ENCODE assay signal across 8 cellular contexts in the genomic region with DNA sequence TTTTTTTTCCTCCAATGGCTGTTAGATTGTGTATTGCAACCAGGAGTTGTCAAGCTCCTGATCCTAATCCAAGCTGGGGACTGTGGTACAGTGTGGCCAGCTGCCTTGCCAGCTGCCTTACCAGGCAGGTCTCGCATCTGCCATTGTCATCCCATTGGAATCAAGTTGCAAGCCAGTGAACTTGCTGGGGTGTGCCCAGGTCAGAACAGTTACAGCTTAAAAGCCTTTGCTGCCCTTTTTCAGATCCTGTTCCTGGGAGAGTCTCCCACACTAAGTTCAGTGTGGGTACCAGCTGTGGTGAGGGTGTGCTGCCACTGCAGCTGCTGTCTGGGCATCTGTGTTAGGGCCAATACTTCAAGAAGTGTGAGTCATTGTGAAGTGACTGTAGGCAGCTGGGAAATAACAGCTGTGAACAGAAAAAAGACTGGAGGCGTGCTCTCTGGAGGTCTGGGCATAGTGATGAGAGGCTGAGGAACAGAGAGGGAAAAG.
A peak's percentile ranks its signal among the peaks of the same experiment; 100 is the strongest.
DNase-seq lines count a peak whose midpoint lies in the region; ATAC-seq and TF ChIP-seq lines count a peak whose summit lies in the region.

No MANE protein-coding gene starts in this region.

- H3K4me3 ChIP-seq in IMR-90 (ENCODE audit: insufficient read depth, low read depth, low read length), result no peak overlapping the region
- no peak overlapping the region for H3K4me3 ChIP-seq in astrocyte of the spinal cord (ENCODE audit: low read depth, low read length)
- no peak overlapping the region for H3K4me3 ChIP-seq in right lobe of liver

- CTCF ChIA-PET in IMR-90 (lab: Yijun Ruan, JAX), result interaction anchor here (0.6 kb wide), 1 partner anchor 49 kb away, joined by 3 read pairs; no protein-coding TSS in a partner anchor

- TF ChIP-seq RAD21 in IMR-90 (IDR thresholded peaks at IDR 0.05; ENCODE audit: low read length), result 0 out of 2 replicates have a peak, but pooled peaks have one; percentile 9

- peaks cover 68% of the 10 kb centered on the region for H4K20me1 ChIP-seq in IMR-90 (ENCODE audit: insufficient read depth, low read length)

- H2BK120ac ChIP-seq in IMR-90 (ENCODE audit: low read depth, low read length), result no peak overlapping the region

- H2AK5ac ChIP-seq in IMR-90 (ENCODE audit: low read depth, low read length), result peak overlapping the region; percentile 59

- TF ChIP-seq POLR2A in IMR-90 (IDR thresholded peaks at IDR 0.05; ENCODE audit: low read depth, low read length) (no peak), right lobe of liver (IDR thresholded peaks at IDR 0.05) (no peak)

- H2BK20ac ChIP-seq in IMR-90 (ENCODE audit: low read depth, low read length), result no peak overlapping the region; the same call in 1 of the 2 replicates

- H4K8ac ChIP-seq in IMR-90 (ENCODE audit: low read depth in 2 of 2, low read length in 2 of 2), result 0 out of 4 replicates have a peak overlapping the region, but pooled peaks of 1 of the 2 experiments have one; percentile 25

- no peak overlapping the region for H3K14ac ChIP-seq in IMR-90 (replicated peaks; ENCODE audit: low read depth, low read length)

- no peak overlapping the region for H3K56ac ChIP-seq in IMR-90 (ENCODE audit: extremely low read depth, insufficient read depth, low read length)

- H3K4ac ChIP-seq in IMR-90 (ENCODE audit: low read depth, low read length), result peak overlapping the region; percentile 8; the same call in 1 of the 2 replicates

- H3K9ac ChIP-seq in IMR-90 (ENCODE audit: low read depth, low read length), result no peak overlapping the region

- dilution Hi-C loops in IMR-90 (cut with HindIII; ENCODE audit: low sequenced_read_pairs, unreplicated experiment), result no loop called here

- no peak overlapping the region for H3K23ac ChIP-seq in IMR-90 (ENCODE audit: low read depth, low read length)

- peak; percentile 87 for ATAC-seq in IMR-90 (ENCODE audit: low read depth)
- peak; percentile 19 to 52 (median 28) for ATAC-seq in right lobe of liver

- no CpG with 5 or more reads among the region's 2 CpGs for WGBS in IMR-90 (ENCODE audit: extremely low coverage in 2 of 2, insufficient read length in 1 of 2), 2 experiments
- WGBS in right lobe of liver (ENCODE audit: insufficient coverage, low coverage, low lambda C conversion rate, missing lambda C conversion rate), result 50% methylated on average over 1 of the region's 2 CpGs

- POLR2A ChIA-PET in IMR-90 (lab: Charles Lee; ENCODE audit: unreplicated experiment), result no interaction called here

- H2AK9ac ChIP-seq in IMR-90 (replicated peaks; ENCODE audit: low read depth, low read length, poor library complexity), result peak overlapping the region; percentile 51

- H3K36me3 ChIP-seq in IMR-90 (ENCODE audit: control insufficient read depth, insufficient read depth, low read length), result no peaks in the 10 kb centered on the region
- no peaks in the 10 kb centered on the region for H3K36me3 ChIP-seq in right lobe of liver

- H3K27ac ChIP-seq in IMR-90 (ENCODE audit: insufficient read depth, low read length) (peak overlapping the region; percentile 54), right lobe of liver (no peak overlapping the region)

- peak overlapping the region; percentile 15 for H3K4me2 ChIP-seq in IMR-90 (ENCODE audit: low read depth, low read length)

- TF ChIP-seq CTCF in IMR-90 (conservative IDR thresholded peaks at IDR 0.05; ENCODE audit: low read depth, low read length), result no peak
- TF ChIP-seq CTCF in astrocyte of the spinal cord (IDR thresholded peaks at IDR 0.05; ENCODE audit: low read depth, low read length), result no peak
- no peak for TF ChIP-seq CTCF in right lobe of liver (IDR thresholded peaks at IDR 0.05)

- no peak overlapping the region for H4K5ac ChIP-seq in IMR-90 (ENCODE audit: low read depth, low read length)

- no peak overlapping the region for H2BK15ac ChIP-seq in IMR-90 (ENCODE audit: low read depth, low read length)

- H3K79me1 ChIP-seq in IMR-90 (ENCODE audit: low read depth in 1 of 2, low read length in 2 of 2), result peaks cover 29 to 73% of the 10 kb centered on the region in 2 experiments

- DNase-seq in NCI-H2107 treated with DMSO at 0.1 percent for 48 hours (lab: John Stamatoyannopoulos, UW; ENCODE audit: unreplicated experiment), result peak; percentile 39
- no peak for DNase-seq in NCI-H2107 (lab: John Stamatoyannopoulos, UW)
- DNase-seq in IMR-90, result peak; percentile 90
- DNase-seq in astrocyte of the spinal cord (ENCODE audit: low read depth, low spot score), result peak; percentile 88
- DNase-seq in right lobe of liver, result no peak
- no peak for DNase-seq in NCI-H526 (lab: John Stamatoyannopoulos, UW)
- no peak for DNase-seq in islet precursor cell
- DNase-seq in G401 (ENCODE audit: low spot score), result no peak

- no peak overlapping the region for H4K91ac ChIP-seq in IMR-90 (ENCODE audit: insufficient read depth, low read depth, low read length)

- BruUV-seq in IMR-90 (replicated peaks; lab: Mats Ljungman, UMichigan), result no TSS peak

- peak overlapping the region; percentile 65 for H2AFZ ChIP-seq in IMR-90 (replicated peaks; ENCODE audit: low read length, poor library complexity)

- H2BK5ac ChIP-seq in IMR-90 (ENCODE audit: low read depth, low read length, poor library complexity, severe bottlenecking), result peak overlapping the region; percentile 30

- intact Hi-C loops in IMR-90 (cut with micrococcal nuclease), result loop anchor here (5.0 kb wide), 1 partner anchor 72 kb away; the partner anchor contains the start of gene CCNY
- intact Hi-C loops in right lobe of liver (cut with DNase I), result no loop called here

- peaks cover 23% of the 10 kb centered on the region for H3K9me1 ChIP-seq in IMR-90 (ENCODE audit: insufficient read depth, low read length)

- H3K27me3 ChIP-seq in IMR-90 (ENCODE audit: control insufficient read depth, insufficient read depth, low read length), result no peaks in the 10 kb centered on the region
- H3K27me3 ChIP-seq in right lobe of liver, result no peaks in the 10 kb centered on the region

- H3K9me3 ChIP-seq in IMR-90 (ENCODE audit: control insufficient read depth, insufficient read depth, low read length) (no peaks in the 10 kb centered on the region), right lobe of liver (no peaks in the 10 kb centered on the region)

- in situ Hi-C loops in IMR-90 (cut with MboI; ENCODE audit: low sequenced_read_pairs) (no loop called here), astrocyte of the spinal cord (cut with HindIII; ENCODE audit: low sequenced_read_pairs) (no loop called here), G401 (cut with HindIII; ENCODE audit: low sequenced_read_pairs) (no loop called here)

- H3K4me1 ChIP-seq in IMR-90 (ENCODE audit: control insufficient read depth, insufficient read depth, low read length) (peaks cover 24% of the 10 kb centered on the region), right lobe of liver (peaks cover 0 to 21% (median 3%) of the 10 kb centered on the region in 4 donors)

- H3K18ac ChIP-seq in IMR-90 (ENCODE audit: low read depth, low read length), result no peak overlapping the region

TF ChIP-seq in IMR-90, 13 proteins besides CTCF, POLR2A, EP300 and RAD21:
- no peak for TF ChIP-seq RFX5 (IDR thresholded peaks at IDR 0.05; ENCODE audit: low read depth, low read length)
- TF ChIP-seq MAZ (IDR thresholded peaks at IDR 0.05; ENCODE audit: borderline replicate concordance, low read depth, low read length), result no peak
- no peak for TF ChIP-seq MAFK (IDR thresholded peaks at IDR 0.05; ENCODE audit: low read depth, low read length)
- TF ChIP-seq, protein P1, sequence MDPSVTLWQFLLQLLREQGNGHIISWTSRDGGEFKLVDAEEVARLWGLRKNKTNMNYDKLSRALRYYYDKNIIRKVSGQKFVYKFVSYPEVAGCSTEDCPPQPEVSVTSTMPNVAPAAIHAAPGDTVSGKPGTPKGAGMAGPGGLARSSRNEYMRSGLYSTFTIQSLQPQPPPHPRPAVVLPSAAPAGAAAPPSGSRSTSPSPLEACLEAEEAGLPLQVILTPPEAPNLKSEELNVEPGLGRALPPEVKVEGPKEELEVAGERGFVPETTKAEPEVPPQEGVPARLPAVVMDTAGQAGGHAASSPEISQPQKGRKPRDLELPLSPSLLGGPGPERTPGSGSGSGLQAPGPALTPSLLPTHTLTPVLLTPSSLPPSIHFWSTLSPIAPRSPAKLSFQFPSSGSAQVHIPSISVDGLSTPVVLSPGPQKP (IDR thresholded peaks at IDR 0.05; ENCODE audit: borderline replicate concordance, low read depth, low read length), result no peak
- no peak; the same call in 1 of the 2 replicates for TF ChIP-seq NFE2L2 (IDR thresholded peaks at IDR 0.05; ENCODE audit: low read depth, low read length)
- TF ChIP-seq BHLHE40 (IDR thresholded peaks at IDR 0.05; ENCODE audit: low read depth, low read length), result peak; percentile 52; the same call in 1 of the 2 replicates
- TF ChIP-seq MXI1 (IDR thresholded peaks at IDR 0.05; ENCODE audit: borderline replicate concordance, low read depth, low read length), result 0 out of 2 replicates have a peak, but pooled peaks have one; percentile 52
- TF ChIP-seq CHD1 (IDR thresholded peaks at IDR 0.05; ENCODE audit: low read depth, low read length), result no peak
- TF ChIP-seq FOS (IDR thresholded peaks at IDR 0.05; ENCODE audit: low read depth, low read length), result peak; percentile 84
- TF ChIP-seq CEBPB (IDR thresholded peaks at IDR 0.05; ENCODE audit: low read depth, low read length), result no peak
- peak; percentile 90 for TF ChIP-seq RCOR1 (IDR thresholded peaks at IDR 0.05; ENCODE audit: insufficient replicate concordance, low read length)
- TF ChIP-seq, protein P2, sequence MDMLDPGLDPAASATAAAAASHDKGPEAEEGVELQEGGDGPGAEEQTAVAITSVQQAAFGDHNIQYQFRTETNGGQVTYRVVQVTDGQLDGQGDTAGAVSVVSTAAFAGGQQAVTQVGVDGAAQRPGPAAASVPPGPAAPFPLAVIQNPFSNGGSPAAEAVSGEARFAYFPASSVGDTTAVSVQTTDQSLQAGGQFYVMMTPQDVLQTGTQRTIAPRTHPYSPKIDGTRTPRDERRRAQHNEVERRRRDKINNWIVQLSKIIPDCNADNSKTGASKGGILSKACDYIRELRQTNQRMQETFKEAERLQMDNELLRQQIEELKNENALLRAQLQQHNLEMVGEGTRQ (IDR thresholded peaks at IDR 0.05; ENCODE audit: low read depth, low read length), result no peak
- TF ChIP-seq SMC3 (IDR thresholded peaks at IDR 0.05; ENCODE audit: low read depth, low read length), result no peak; the same call in 1 of the 2 replicates

Comparison
In these comparisons a context has a peak if more than half of its experiments do, and no peak if none do; other contexts are left out.
1. DNase-seq: peak in NCI-H2107 treated with DMSO at 0.1 percent for 48 hours (single experiment), IMR-90 (single experiment) and astrocyte of the spinal cord (single experiment); none in NCI-H2107 (single experiment), right lobe of liver (0 of 3), NCI-H526 (0 of 2), islet precursor cell (single experiment) and G401 (single experiment).